ENCODE assay signal across 16 cellular contexts in genomic region chr11:66784575-66784974, GRCh38. TPM values are rescaled to one million over a fixed set of nuclear protein-coding genes. Genes with fewer than 3 reads are reported as not detected.
DNase-seq lines count a peak whose midpoint lies in the region; ATAC-seq and TF ChIP-seq lines count a peak whose summit lies in the region.
"Had no signal": no experiment of that assay in that cellular context is flagged by ENCODE, and none has a peak within 500 bp of the region (broad histone marks: within the 10 kb centered on the region; RNA-seq: fewer than 3 reads in every experiment).

No MANE protein-coding gene starts in this region.

- H3K27ac ChIP-seq in ascending aorta (peak overlapping the region; percentile 59 to 69), fibroblast of lung (ENCODE audit: insufficient read depth, low read length) (no peak overlapping the region), aorta (ENCODE audit: low read depth in 1 of 2, low read length in 2 of 2) (peak overlapping the region; percentile 64 to 82), dorsolateral prefrontal cortex (peak overlapping the region in 1 of 59 donors; percentile 14)

- no peaks in the 10 kb centered on the region for H3K9me3 ChIP-seq in ascending aorta
- no peaks in the 10 kb centered on the region for H3K9me3 ChIP-seq in fibroblast of lung (ENCODE audit: control insufficient read depth, insufficient read depth, low read depth, low read length)
- no peaks in the 10 kb centered on the region for H3K9me3 ChIP-seq in aorta (ENCODE audit: control insufficient read depth, low read length)

- intact Hi-C loops in ascending aorta (cut with DNase I) (no loop called here), aorta (cut with DNase I) (no loop called here), dorsolateral prefrontal cortex (cut with DNase I) (no loop called here)

- no peak overlapping the region for H2AFZ ChIP-seq in fibroblast of lung (ENCODE audit: low read length)

- WGBS in aorta, 2 donors: 1 to 11% methylated on average over 1 of the region's 1 CpG

- DNase-seq in ascending aorta (ENCODE audit: low spot score in 2 of 2) (no peak), fibroblast of lung (ENCODE audit: low read depth in 2 of 2) (peak; percentile 1 to 27), myocyte (ENCODE audit: low read depth) (peak; percentile 3), aorta (no peak), dorsolateral prefrontal cortex (no peak), EL (no peak), foreskin fibroblast (no peak)
- DNase-seq: CD8-positive, alpha-beta T cell; COR-L47; DMS153; DND-41; GF-D8 had no signal

- TF ChIP-seq CTCF in ascending aorta (IDR thresholded peaks at IDR 0.05) (no peak), fibroblast of lung (conservative IDR thresholded peaks at IDR 0.05 in 1 of 2, IDR thresholded peaks at IDR 0.05 in 1 of 2; ENCODE audit: low read depth in 1 of 2, low read length in 2 of 2) (no peak), dorsolateral prefrontal cortex (IDR thresholded peaks at IDR 0.05 in 54 of 56, conservative IDR thresholded peaks at IDR 0.05 in 2 of 56; ENCODE audit: low read depth in 1 of 56, partially characterized antibody in 56 of 56) (no peak), foreskin fibroblast (IDR thresholded peaks at IDR 0.05; ENCODE audit: low read depth, low read length) (no peak)

- H3K27me3 ChIP-seq in ascending aorta (no peaks in the 10 kb centered on the region), fibroblast of lung (ENCODE audit: control insufficient read depth, insufficient read depth, low read length) (no peaks in the 10 kb centered on the region), aorta (ENCODE audit: control insufficient read depth in 1 of 2, insufficient read depth in 2 of 2, low read length in 1 of 2) (no peaks in the 10 kb centered on the region), dorsolateral prefrontal cortex (no peaks in the 10 kb centered on the region)

- ATAC-seq in aorta (ENCODE audit: low FRiP score): peak; percentile 64
- ATAC-seq in HG03139 (IDR thresholded peaks at IDR 0.05; ENCODE audit: unreplicated experiment): no peak
- ATAC-seq: CD8-positive, alpha-beta T cell; HCT116 had no signal

- peak overlapping the region; percentile 13 for H3K4me2 ChIP-seq in fibroblast of lung (ENCODE audit: extremely low read depth, insufficient read depth, low read length)

- H3K79me2 ChIP-seq in fibroblast of lung (ENCODE audit: control insufficient read depth, insufficient read depth, low read length): no peaks in the 10 kb centered on the region

- H3K4me3 ChIP-seq in ascending aorta (peak overlapping the region in 1 of 2 donors; percentile 28), fibroblast of lung (replicated peaks in 1 of 4; ENCODE audit: control extremely low read depth in 1 of 4, insufficient read depth in 1 of 4, low read depth in 3 of 4, low read length in 4 of 4) (no peak overlapping the region), aorta (ENCODE audit: low read length in 2 of 2) (no peak overlapping the region), dorsolateral prefrontal cortex (no peak overlapping the region), foreskin fibroblast (ENCODE audit: low read depth in 1 of 2, low read length in 2 of 2) (no peak overlapping the region)

- no peak overlapping the region for H3K9ac ChIP-seq in fibroblast of lung (ENCODE audit: insufficient read depth, low read length)

- peaks cover 0 to 7% of the 10 kb centered on the region in 2 donors for H3K4me1 ChIP-seq in ascending aorta
- no peaks in the 10 kb centered on the region for H3K4me1 ChIP-seq in fibroblast of lung (ENCODE audit: control insufficient read depth, extremely low read depth, insufficient read depth, low read length)
- H3K4me1 ChIP-seq in aorta (ENCODE audit: control insufficient read depth in 1 of 2, insufficient read depth in 2 of 2, low read length in 2 of 2): no peaks in the 10 kb centered on the region

- no peaks in the 10 kb centered on the region for H4K20me1 ChIP-seq in fibroblast of lung (ENCODE audit: control insufficient read depth, extremely low read depth, insufficient read depth, low read length)

- H3K36me3 ChIP-seq in ascending aorta (no peaks in the 10 kb centered on the region), fibroblast of lung (ENCODE audit: control insufficient read depth, insufficient read depth, low read length) (no peaks in the 10 kb centered on the region), aorta (ENCODE audit: control insufficient read depth in 1 of 2, insufficient read depth in 2 of 2, low read length in 1 of 2) (no peaks in the 10 kb centered on the region)

RNA-seq across cellular contexts. Expression of gene SPTBN2, which starts 55.6 kb away (rescaled TPM):
- total RNA-seq in ascending aorta (3.2 TPM), fibroblast of lung (0.51 and 0.99 TPM in 2 replicates), myocyte (0.78 and 1.1 TPM in 2 replicates), aorta (10 to 100 TPM in 1 of 2 donors, 1 to 10 TPM in 1; 1.7 to 16.5 TPM), dorsolateral prefrontal cortex (100 to 1,000 TPM in 119 of 120 experiments, 10 to 100 TPM in 1; 79.3 to 370 (median 252) TPM)
- polyA plus RNA-seq in fibroblast of lung (0.09 and 0.53 TPM in 2 replicates), aorta (under 1 TPM; under 0.01 to 0.08 TPM)
- polyA plus RNA-seq in fibroblast of lung (2012): 0.29 and 0.55 TPM in 2 replicates
- polyA minus RNA-seq in fibroblast of lung (ENCODE audit: low replicate concordance): 1.3 and 3.3 TPM in 2 replicates
- polyA plus RNA-seq in myocyte (2012): 3.5 TPM
- total RNA-seq: CD8-positive, alpha-beta T cell had no signal
- polyA plus RNA-seq: CD14-positive monocyte, IgD-negative memory B cell had no signal

RNA-seq across cellular contexts. Expression of gene RCE1, which starts 58.7 kb away (rescaled TPM):
- total RNA-seq in ascending aorta: 45.7 TPM
- total RNA-seq in fibroblast of lung: 13.4 and 14.4 TPM in 2 replicates
- polyA plus RNA-seq in fibroblast of lung: 7.0 and 9.4 TPM in 2 replicates
- polyA plus RNA-seq in fibroblast of lung (2012): 8.6 and 13.6 TPM in 2 replicates
- 15.1 and 21.5 TPM in 2 replicates for polyA minus RNA-seq in fibroblast of lung (ENCODE audit: low replicate concordance)
- 10.5 and 12.5 TPM in 2 replicates for total RNA-seq in myocyte
- polyA plus RNA-seq in myocyte (2012): 13.8 TPM
- total RNA-seq in aorta: 10 to 100 TPM; 11.7 to 14.6 TPM
- 10 to 100 TPM; 14.5 to 23.5 TPM for polyA plus RNA-seq in aorta
- 10 to 100 TPM in 118 of 120 experiments, 1 to 10 TPM in 2; 9.8 to 28.2 (median 16.6) TPM for total RNA-seq in dorsolateral prefrontal cortex

Comparison
In these comparisons a context has a peak if more than half of its experiments do, and no peak if none do; other contexts are left out.
1. DNase-seq: peak in fibroblast of lung (2 of 2) and myocyte (single experiment); none in ascending aorta (0 of 2), aorta (0 of 2), dorsolateral prefrontal cortex (0 of 10), EL (single experiment) and foreskin fibroblast (0 of 2).
2. RNA of gene SPTBN2, which starts 55.6 kb away (total RNA-seq): 79.3 to 370 TPM in dorsolateral prefrontal cortex; 1.7 to 16.5 TPM in aorta, 3.2 TPM in ascending aorta (single experiment), 0.78 to 1.1 TPM in myocyte and 0.51 to 0.99 TPM in fibroblast of lung; every median in the first group is over 4 times any median in the second.